ENCODE assay signal across 16 cellular contexts in the genomic region with DNA sequence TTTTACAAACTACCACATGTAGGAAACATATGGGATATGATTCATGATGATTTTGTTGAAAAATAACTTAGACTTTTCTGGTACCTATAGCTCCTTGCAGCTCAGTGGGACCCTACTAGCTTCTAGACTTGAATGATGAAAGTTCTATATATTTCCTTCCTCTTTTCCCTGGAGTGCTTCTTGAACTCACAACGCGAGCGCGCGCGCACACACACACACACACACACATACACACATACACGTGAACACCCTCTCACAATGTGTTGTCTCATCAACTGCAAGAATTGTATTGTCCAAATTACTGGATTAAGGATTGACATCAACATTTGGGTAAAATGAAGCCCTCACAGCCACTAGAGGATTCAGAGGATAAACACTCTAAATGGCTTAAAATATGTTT.
A peak's percentile ranks its signal among the peaks of the same experiment; 100 is the strongest.
DNase-seq lines count a peak whose midpoint lies in the region; ATAC-seq and TF ChIP-seq lines count a peak whose summit lies in the region.
"Had no signal": no experiment of that assay in that cellular context is flagged by ENCODE, and none has a peak within 500 bp of the region (broad histone marks: within the 10 kb centered on the region; RNA-seq: fewer than 3 reads in every experiment).

No MANE protein-coding gene starts in this region.

- H3K4me3 Mint-ChIP-seq in progenitor cell of endocrine pancreas (ENCODE audit: low read depth) = no peak overlapping the region
- H3K4me3 Mint-ChIP-seq: CD4-positive, alpha-beta memory T cell had no signal

- H3K9me3 Mint-ChIP-seq in progenitor cell of endocrine pancreas (ENCODE audit: low read depth) = no peaks in the 10 kb centered on the region
- H3K9me3 Mint-ChIP-seq: CD4-positive, alpha-beta memory T cell had no signal

- no peak overlapping the region for H3K27ac Mint-ChIP-seq in progenitor cell of endocrine pancreas
- H3K27ac Mint-ChIP-seq: CD4-positive, alpha-beta memory T cell had no signal

- TF ChIP-seq CTCF in left lung (IDR thresholded peaks at IDR 0.05) (no peak), esophagus squamous epithelium (IDR thresholded peaks at IDR 0.05) (no peak), progenitor cell of endocrine pancreas (IDR thresholded peaks at IDR 0.05; ENCODE audit: unreplicated experiment) (no peak)

- no peaks in the 10 kb centered on the region for H3K36me3 Mint-ChIP-seq in progenitor cell of endocrine pancreas (ENCODE audit: insufficient read depth)
- H3K36me3 Mint-ChIP-seq: CD4-positive, alpha-beta memory T cell had no signal

- H3K4me1 ChIP-seq in Karpas-422 (ENCODE audit: low read length) (peaks cover 100% of the 10 kb centered on the region), left lung (peaks cover 0 to 9% of the 10 kb centered on the region in 2 donors), esophagus squamous epithelium (peaks cover 0 to 9% (median 0%) of the 10 kb centered on the region in 3 donors)
- H3K4me1 ChIP-seq: BE2C had no signal

- H3K36me3 ChIP-seq in Karpas-422 (ENCODE audit: insufficient read depth, low read length) (peaks cover 72% of the 10 kb centered on the region), left lung (peaks cover 0 to 2% of the 10 kb centered on the region in 2 donors), esophagus squamous epithelium (no peaks in the 10 kb centered on the region)
- H3K36me3 ChIP-seq: BE2C had no signal

- H3K4me2 ChIP-seq in Karpas-422 (ENCODE audit: low read depth, low read length, poor library complexity, severe bottlenecking) = peak overlapping the region; percentile 10
- H3K4me2 ChIP-seq: SK-N-SH had no signal

- H3K27ac ChIP-seq in Karpas-422 (ENCODE audit: low read length) (peak overlapping the region; percentile 99), left lung (no peak overlapping the region), esophagus squamous epithelium (no peak overlapping the region)

- TF ChIP-seq POLR2A in esophagus squamous epithelium (IDR thresholded peaks at IDR 0.05) = no peak

- intact Hi-C loops in left lung (cut with DNase I) = no loop called here
- intact Hi-C loops in esophagus squamous epithelium (cut with DNase I) = no loop called here

- no peaks in the 10 kb centered on the region for H3K27me3 ChIP-seq in Karpas-422 (ENCODE audit: low read length)
- peaks cover 0 to 6% of the 10 kb centered on the region in 2 donors for H3K27me3 ChIP-seq in left lung
- H3K27me3 ChIP-seq in esophagus squamous epithelium = peaks cover 0 to 11% (median 0%) of the 10 kb centered on the region in 4 donors
- H3K27me3 ChIP-seq: BE2C had no signal

- WGBS in esophagus squamous epithelium, 2 donors = 81 to 85% methylated on average over 7 of the region's 7 CpGs

- H3K9me3 ChIP-seq in Karpas-422 (ENCODE audit: low read length) (no peaks in the 10 kb centered on the region; the same call in 1 of the 2 replicates), left lung (no peaks in the 10 kb centered on the region), esophagus squamous epithelium (no peaks in the 10 kb centered on the region)
- H3K9me3 ChIP-seq: BE2C, SK-N-SH had no signal

- no peaks in the 10 kb centered on the region for H3K4me1 Mint-ChIP-seq in progenitor cell of endocrine pancreas (ENCODE audit: low read depth)

- H3K79me2 ChIP-seq in Karpas-422 (ENCODE audit: low read length) = peaks cover 83% of the 10 kb centered on the region

- H2AFZ ChIP-seq in Karpas-422 (ENCODE audit: low read length) = no peak overlapping the region

- DNase-seq in CD1c-positive myeloid dendritic cell (ENCODE audit: extremely low spot score) (peak; percentile 7), Karpas-422 (no peak), NOMO-1 treated with dmso at 0.1 percent for 144 hours (lab: John Stamatoyannopoulos, UW; ENCODE audit: unreplicated experiment) (peak; percentile 64), left lung (no peak), esophagus squamous epithelium (lab: John Stamatoyannopoulos, UW) (no peak), progenitor cell of endocrine pancreas (ENCODE audit: low spot score, unreplicated experiment) (no peak)
- DNase-seq in stimulated activated CD4-positive, alpha-beta T cell treated with anti-CD3 and anti-CD28 coated beads, Interleukin-2, amount 100 ng/mL, for 24 hours = no peak
- DNase-seq: BE2C; CD4-positive, alpha-beta memory T cell; H7; NCI-H1105; NCI-H1694; NCI-H524; RPMI8226; SK-N-SH had no signal

- H3K4me3 ChIP-seq in Karpas-422 (ENCODE audit: low read length) (peak overlapping the region; percentile 8; the same call in 1 of the 2 replicates), left lung (no peak overlapping the region), esophagus squamous epithelium (no peak overlapping the region)
- H3K4me3 ChIP-seq: K562 had no signal

- H3K9ac ChIP-seq in Karpas-422 (ENCODE audit: low read length) = no peak overlapping the region
- H3K9ac ChIP-seq: SK-N-SH had no signal

- H4K20me1 ChIP-seq in Karpas-422 (ENCODE audit: insufficient read depth, low read depth, low read length) = no peaks in the 10 kb centered on the region

- ATAC-seq in left lung = peak; percentile 30
- ATAC-seq: K562 had no signal

- H3K27me3 Mint-ChIP-seq in progenitor cell of endocrine pancreas = peaks cover 3% of the 10 kb centered on the region

- no peaks in the 10 kb centered on the region for H3K9me2 ChIP-seq in Karpas-422 (replicated peaks; ENCODE audit: insufficient read depth, low read length)
- H3K9me2 ChIP-seq: SK-N-SH had no signal

Comparison
In these comparisons a context has a peak if more than half of its experiments do, and no peak if none do; other contexts are left out.
1. DNase-seq: peak in CD1c-positive myeloid dendritic cell (single experiment) and NOMO-1 treated with dmso at 0.1 percent for 144 hours (single experiment); none in Karpas-422 (single experiment), left lung (0 of 2), stimulated activated CD4-positive, alpha-beta T cell treated with anti-CD3 and anti-CD28 coated beads, Interleukin-2, amount 100 ng/mL, for 24 hours (0 of 2), esophagus squamous epithelium (single experiment) and progenitor cell of endocrine pancreas (single experiment).